Comparison of ENCODE assay signal across 31 cellular contexts in genomic region chr1:48829446-48829845, GRCh38.
"Had no signal": no experiment of that assay in that cellular context is flagged by ENCODE, and none has a peak within 500 bp of the region (broad histone marks: within the 10 kb centered on the region; RNA-seq: fewer than 3 reads in every experiment).

No MANE protein-coding gene starts in this region.

- ATAC-seq: activated naive CD4-positive, alpha-beta T cell treated with anti-CD3 and anti-CD28 coated beads, Interleukin-2, amount 50 U/mL, for 72 hours; activated naive CD8-positive, alpha-beta T cell treated with anti-CD3 and anti-CD28 coated beads, Interleukin-2, amount 50 U/mL, for 24 hours; activated T-cell treated with anti-CD3 and anti-CD28 coated beads, Interleukin-2, amount 50 U/mL, for 4 hours; activated T-cell treated with anti-CD3 and anti-CD28 coated beads, Interleukin-2, amount 50 U/mL, for 72 hours; activated T-helper 17 cell treated with anti-CD3 and anti-CD28 coated beads, Interleukin-2, amount 50 U/mL, for 72 hours; body of pancreas had no signal

- H3K4me3 ChIP-seq: adrenal gland, ascending aorta, body of pancreas, breast epithelium, cardiac muscle cell had no signal

- H3K27me3 ChIP-seq: adrenal gland, ascending aorta, body of pancreas, brain microvascular endothelial cell, breast epithelium had no signal

- H3K4me1 ChIP-seq: adrenal gland, ascending aorta, body of pancreas, breast epithelium had no signal

- H3K9me3 ChIP-seq: adrenal gland, ascending aorta, body of pancreas, breast epithelium had no signal

- DNase-seq: activated effector memory CD4-positive, alpha-beta T cell treated with anti-CD3 and anti-CD28 coated beads, Interleukin-2, amount 50 U/mL, for 16 hours; activated effector memory CD4-positive, alpha-beta T cell treated with Interleukin-2 at 50 U/mL for 16 hours; activated gamma-delta T cell; activated gamma-delta T cell treated with Interleukin-2 at 50 U/mL for 16 hours; activated naive CD4-positive, alpha-beta T cell; activated naive CD4-positive, alpha-beta T cell treated with anti-CD3 and anti-CD28 coated beads for 36 hours; activated naive CD4-positive, alpha-beta T cell treated with anti-CD3 and anti-CD28 coated beads, Interleukin-2, amount 10 ng/mL, durations not matched to agents 7 days and 5 days; activated naive CD4-positive, alpha-beta T cell treated with anti-CD3 and anti-CD28 coated beads, Interleukin-2, amount 50 U/mL, for 16 hours; activated naive CD4-positive, alpha-beta T cell treated with Interleukin-2 at 50 U/mL for 16 hours; activated naive CD8-positive, alpha-beta T cell treated with anti-CD3 and anti-CD28 coated beads for 36 hours; activated naive CD8-positive, alpha-beta T cell treated with anti-CD3 and anti-CD28 coated beads, Interleukin-2, amount 10 ng/mL, durations not matched to agents 7 days and 5 days; activated naive CD8-positive, alpha-beta T cell treated with anti-CD3 and anti-CD28 coated beads, Interleukin-2, amount 50 U/mL, for 24 hours; activated T-cell treated with anti-CD3 and anti-CD28 coated beads, Interleukin-2, amount 50 U/mL, for 24 hours; activated T-cell treated with anti-CD3 and anti-CD28 coated beads, Interleukin-2, amount 50 U/mL, for 4 hours; activated T-cell treated with anti-CD3 and anti-CD28 coated beads, Interleukin-2, amount 50 U/mL, for 48 hours; activated T-cell treated with anti-CD3 and anti-CD28 coated beads, Interleukin-2, amount 50 U/mL, for 72 hours; adrenal gland; amniotic stem cell; amygdala; anterior cingulate cortex; aorta; body of pancreas; brain microvascular endothelial cell; caudate nucleus; central memory CD4-positive, alpha-beta T cell; cerebellar nuclear complex had no signal

- H3K27ac ChIP-seq: adrenal gland, ascending aorta, body of pancreas, brain microvascular endothelial cell, breast epithelium, cardiac muscle cell had no signal

- H3K36me3 ChIP-seq: adrenal gland, ascending aorta, brain microvascular endothelial cell, breast epithelium, cardiac muscle cell had no signal
